8 cellular contexts compared by ENCODE assay signal in genomic region chr2:218400930-218401833, GRCh38. TPM values are rescaled to one million over a fixed set of nuclear protein-coding genes. Genes with fewer than 3 reads are reported as not detected.
DNase-seq lines count a peak whose midpoint lies in the region; ATAC-seq and TF ChIP-seq lines count a peak whose summit lies in the region.

No MANE protein-coding gene starts in this region.

- no peaks in the 10 kb centered on the region for H3K9me2 ChIP-seq in HCT116 (ENCODE audit: insufficient read depth)

- H3K4me2 ChIP-seq in HCT116 (ENCODE audit: low read length) = peak overlapping the region; percentile 86
- peak overlapping the region; percentile 99 for H3K4me2 ChIP-seq in smooth muscle cell

- H3F3A ChIP-seq in smooth muscle cell (ENCODE audit: low read depth) = peaks cover 29% of the 10 kb centered on the region

- H4K20me1 ChIP-seq in HCT116 (ENCODE audit: insufficient read depth) (no peaks in the 10 kb centered on the region), smooth muscle cell (ENCODE audit: low read depth) (peaks cover 17% of the 10 kb centered on the region)

- CTCF ChIA-PET in HCT116 (lab: Charles Lee) = no interaction called here

- H3K27me3 ChIP-seq in HCT116 (ENCODE audit: insufficient read depth, low read length) = no peaks in the 10 kb centered on the region
- H3K27me3 ChIP-seq in smooth muscle cell (ENCODE audit: low read depth) = no peaks in the 10 kb centered on the region

- peak overlapping the region; percentile 96 for H3K9ac ChIP-seq in HCT116 (ENCODE audit: low read length)
- H3K9ac ChIP-seq in smooth muscle cell (ENCODE audit: low read depth) = peak overlapping the region; percentile 88

- H3K4me1 ChIP-seq in HCT116 (ENCODE audit: control insufficient read depth in 1 of 2, insufficient read depth in 2 of 2, low read length in 2 of 2) (peaks cover 27 to 55% of the 10 kb centered on the region in 2 experiments), smooth muscle cell (ENCODE audit: low read depth) (peaks cover 11% of the 10 kb centered on the region)

- H3K9me3 ChIP-seq in HCT116 (ENCODE audit: control insufficient read depth in 1 of 2, insufficient read depth in 1 of 2, low read depth in 1 of 2, low read length in 2 of 2) (no peaks in the 10 kb centered on the region), smooth muscle cell (replicated peaks; ENCODE audit: low read depth) (no peaks in the 10 kb centered on the region)

- no peak for TF ChIP-seq RAD21 in HCT116 (IDR thresholded peaks at IDR 0.05; ENCODE audit: low read depth)

- ATAC-seq in HCT116 = no peak
- ATAC-seq in HG03520 (IDR thresholded peaks at IDR 0.05; ENCODE audit: unreplicated experiment) = no peak
- no peak for ATAC-seq in HG03378 (IDR thresholded peaks at IDR 0.05; ENCODE audit: unreplicated experiment)

- H2AFZ ChIP-seq in HCT116 (ENCODE audit: low read depth, low read length, poor library complexity, severe bottlenecking) (no peak overlapping the region), smooth muscle cell (ENCODE audit: low read depth) (no peak overlapping the region)

- RAD21 ChIA-PET in HCT116 (lab: Charles Lee; ENCODE audit: low non-redundant PET in 1 of 2, low total read pairs in 2 of 2, uncharacterized antibody in 2 of 2, unreplicated experiment in 2 of 2) = no interaction called here

- TF ChIP-seq POLR2A in HCT116 (IDR thresholded peaks at IDR 0.05; ENCODE audit: borderline replicate concordance, extremely low read depth, insufficient read depth, insufficient read length) = no peak

- H3K27ac ChIP-seq in HCT116 (ENCODE audit: low read depth, low read length) (peak overlapping the region; percentile 95), smooth muscle cell (ENCODE audit: low read depth) (peak overlapping the region; percentile 98)

- no TSS peak for BruUV-seq in HCT116 (replicated peaks; lab: Mats Ljungman, UMichigan)

- H3K4me3 ChIP-seq in HCT116 (replicated peaks in 1 of 2; ENCODE audit: low read depth in 1 of 2, low read length in 2 of 2) (peak overlapping the region; percentile 63 to 85), smooth muscle cell (peak overlapping the region; percentile 95)

- H3K79me2 ChIP-seq in HCT116 (ENCODE audit: insufficient read depth, low read length) (peaks cover 38% of the 10 kb centered on the region), smooth muscle cell (ENCODE audit: low read depth) (peaks cover 28% of the 10 kb centered on the region)

- intact Hi-C loops in HCT116 (cut with micrococcal nuclease) = loop anchor here (1.0 kb wide), 1 partner anchor 100 kb away; no protein-coding TSS in a partner anchor

- TF ChIP-seq CTCF in HCT116 (IDR thresholded peaks at IDR 0.05 in 2 of 3, conservative IDR thresholded peaks at IDR 0.05 in 1 of 3; ENCODE audit: borderline replicate concordance in 1 of 3, insufficient read depth in 1 of 3, low read depth in 2 of 3, low read length in 2 of 3) (no peak), smooth muscle cell (IDR thresholded peaks at IDR 0.05; ENCODE audit: borderline replicate concordance, insufficient read depth, poor library complexity, severe bottlenecking) (no peak)

- H3K36me3 ChIP-seq in HCT116 (ENCODE audit: control insufficient read depth in 1 of 2, insufficient read depth in 2 of 2, low read length in 2 of 2) (peaks cover 17 to 18% of the 10 kb centered on the region in 2 experiments), smooth muscle cell (ENCODE audit: low read depth) (no peaks in the 10 kb centered on the region)

- WGBS in smooth muscle cell (ENCODE audit: low lambda C conversion rate) = 61% methylated on average over 23 of the region's 24 CpGs

- DNase-seq in HCT116 (ENCODE audit: low read depth, low spot score) (no peak), hepatic stellate cell (ENCODE audit: low spot score) (peak; percentile 40), smooth muscle cell (lab: John Stamatoyannopoulos, UW; ENCODE audit: unreplicated experiment) (no peak), amniotic stem cell (lab: John Stamatoyannopoulos, UW) (no peak), SHP77 treated with DMSO at 0.1 percent for 48 hours (lab: John Stamatoyannopoulos, UW) (no peak)
- peak; percentile 31 to 37 for DNase-seq in activated T-cell treated with anti-CD3 and anti-CD28 coated beads, Interleukin-2, amount 50 U/mL, for 48 hours

- POLR2A ChIA-PET in HCT116 (lab: Charles Lee) = no interaction called here

TF ChIP-seq in HCT116, 20 proteins besides CTCF, POLR2A, EP300 and RAD21 (continues in another document):
- no peak for TF ChIP-seq EGR1 (IDR thresholded peaks at IDR 0.05; ENCODE audit: low read depth)
- TF ChIP-seq CBX3 (IDR thresholded peaks at IDR 0.05; ENCODE audit: low read depth) = no peak
- no peak for TF ChIP-seq YY1 (IDR thresholded peaks at IDR 0.05; ENCODE audit: extremely low read depth, insufficient replicate concordance, low read depth, low read length)
- TF ChIP-seq TCF7L2 (IDR thresholded peaks at IDR 0.05; ENCODE audit: borderline replicate concordance, extremely low read depth, insufficient read depth, insufficient read length) = no peak
- no peak for TF ChIP-seq ZNF274 (IDR thresholded peaks at IDR 0.05; ENCODE audit: low read depth, low read length)
- TF ChIP-seq POLR2AphosphoS5 (IDR thresholded peaks at IDR 0.05; ENCODE audit: low read depth, low read length) = no peak
- TF ChIP-seq EZH2 (IDR thresholded peaks at IDR 0.05) = no peak
- TF ChIP-seq REST (IDR thresholded peaks at IDR 0.05; ENCODE audit: low read depth) = no peak
- no peak for TF ChIP-seq EZH2phosphoT487 (IDR thresholded peaks at IDR 0.05; ENCODE audit: borderline replicate concordance)
- TF ChIP-seq ZBTB33 (IDR thresholded peaks at IDR 0.05; ENCODE audit: extremely low read depth, insufficient replicate concordance, low read length) = no peak
- no peak for TF ChIP-seq CEBPB (IDR thresholded peaks at IDR 0.05; ENCODE audit: low read depth)
- no peak for TF ChIP-seq MAX (IDR thresholded peaks at IDR 0.05)
- no peak for TF ChIP-seq ATF3 (IDR thresholded peaks at IDR 0.05)
- no peak for TF ChIP-seq SIN3A (IDR thresholded peaks at IDR 0.05; ENCODE audit: low read depth)
- TF ChIP-seq ZFX (IDR thresholded peaks at IDR 0.05) = no peak
- TF ChIP-seq SP1 (IDR thresholded peaks at IDR 0.05; ENCODE audit: low read depth) = no peak
- TF ChIP-seq JUND (IDR thresholded peaks at IDR 0.05) = no peak

RNA-seq across cellular contexts. Expression of gene CTDSP1, which starts 1.5 kb away (rescaled TPM):
- total RNA-seq in HCT116 (2021; ENCODE audit: unreplicated experiment) (90.7 TPM), smooth muscle cell (62.5 and 70.9 TPM in 2 replicates)
- 79.4 and 89.3 TPM in 2 replicates for polyA plus RNA-seq in HCT116 (2012)
- polyA plus RNA-seq in smooth muscle cell = 18.7 and 20.3 TPM in 2 replicates

RNA-seq across cellular contexts. Expression of gene VIL1, which starts 17.7 kb away (rescaled TPM):
- 0.49 TPM for total RNA-seq in HCT116 (2021; ENCODE audit: unreplicated experiment)
- 0.06 and 0.17 TPM in 2 replicates for polyA plus RNA-seq in HCT116 (2012)
- not detected in 2 replicates for total RNA-seq in smooth muscle cell
- 0.14 and 0.15 TPM in 2 replicates for polyA plus RNA-seq in smooth muscle cell

RNA-seq across cellular contexts. Expression of gene SLC11A1, which starts 19.1 kb away (rescaled TPM):
- total RNA-seq in HCT116 (2021; ENCODE audit: unreplicated experiment) (0.42 TPM), smooth muscle cell (0.31 TPM in 1 of 2 replicates, not detected in the other)
- 0.30 and 0.51 TPM in 2 replicates for polyA plus RNA-seq in HCT116 (2012)
- polyA plus RNA-seq in smooth muscle cell = 0.14 and 0.38 TPM in 2 replicates

RNA-seq across cellular contexts. Expression of gene CATIP, which starts 44.5 kb away (rescaled TPM):
- 0.57 TPM for total RNA-seq in HCT116 (2021; ENCODE audit: unreplicated experiment)
- 0.27 and 0.34 TPM in 2 replicates for polyA plus RNA-seq in HCT116 (2012)
- not detected in 2 replicates for total RNA-seq in smooth muscle cell
- polyA plus RNA-seq in smooth muscle cell = 0.18 and 0.25 TPM in 2 replicates

Comparison
In these comparisons a context has a peak if more than half of its experiments do, and no peak if none do; other contexts are left out.
1. DNase-seq: peak in activated T-cell treated with anti-CD3 and anti-CD28 coated beads, Interleukin-2, amount 50 U/mL, for 48 hours (2 of 2) and hepatic stellate cell (single experiment); none in HCT116 (single experiment), smooth muscle cell (single experiment), amniotic stem cell (single experiment) and SHP77 treated with DMSO at 0.1 percent for 48 hours (single experiment).